In genomic region chr2:173773076-173773475, GRCh38 we compare ENCODE assay signal across 14 cellular contexts.
DNase-seq lines count a peak whose midpoint lies in the region; ATAC-seq and TF ChIP-seq lines count a peak whose summit lies in the region.
"Had no signal": no experiment of that assay in that cellular context is flagged by ENCODE, and none has a peak within 500 bp of the region (broad histone marks: within the 10 kb centered on the region; RNA-seq: fewer than 3 reads in every experiment).

No MANE protein-coding gene starts in this region.

- H3K4me1 ChIP-seq in breast epithelium (no peaks in the 10 kb centered on the region), mammary epithelial cell (ENCODE audit: insufficient read depth, low read length) (no peaks in the 10 kb centered on the region), foreskin keratinocyte (no peaks in the 10 kb centered on the region)
- H3K4me1 ChIP-seq: BLaER1 had no signal

- H3K4me3 Mint-ChIP-seq in MCF 10A (ENCODE audit: unreplicated experiment), result no peak overlapping the region
- no peak overlapping the region for H3K4me3 Mint-ChIP-seq in activated T-helper 17 cell treated with anti-CD3 and anti-CD28 coated beads, Interleukin-2, amount 50 U/mL, for 72 hours

- H3K4me1 Mint-ChIP-seq in MCF 10A (ENCODE audit: insufficient read depth, unreplicated experiment), result no peaks in the 10 kb centered on the region
- H3K4me1 Mint-ChIP-seq in activated T-helper 17 cell treated with anti-CD3 and anti-CD28 coated beads, Interleukin-2, amount 50 U/mL, for 72 hours, result no peaks in the 10 kb centered on the region

- no peaks in the 10 kb centered on the region for H3K9me3 Mint-ChIP-seq in MCF 10A (ENCODE audit: unreplicated experiment)
- H3K9me3 Mint-ChIP-seq in activated T-helper 17 cell treated with anti-CD3 and anti-CD28 coated beads, Interleukin-2, amount 50 U/mL, for 72 hours, result no peaks in the 10 kb centered on the region

- in situ Hi-C loops in mammary epithelial cell (cut with MboI; ENCODE audit: low sequenced_read_pairs in 2 of 2), result loop anchor here in 1 of 2 donors (25.0 kb wide), 1 partner anchor 289 kb away; no protein-coding TSS in a partner anchor

- no peaks in the 10 kb centered on the region for H3K36me3 ChIP-seq in breast epithelium
- H3K36me3 ChIP-seq in mammary epithelial cell (ENCODE audit: insufficient read depth, low read length), result no peaks in the 10 kb centered on the region
- H3K36me3 ChIP-seq: BLaER1 had no signal

- WGBS in mammary epithelial cell (ENCODE audit: low coverage, missing lambda C conversion rate), result 77% methylated on average over 4 of the region's 4 CpGs

- H3K27me3 Mint-ChIP-seq in MCF 10A (ENCODE audit: insufficient read depth, unreplicated experiment), result no peaks in the 10 kb centered on the region
- H3K27me3 Mint-ChIP-seq in activated T-helper 17 cell treated with anti-CD3 and anti-CD28 coated beads, Interleukin-2, amount 50 U/mL, for 72 hours, result peaks cover 10% of the 10 kb centered on the region

- no TSS peak for BruUV-seq in MCF 10A (replicated peaks; lab: Mats Ljungman, UMichigan)
- no TSS peak for BruUV-seq in mammary epithelial cell (replicated peaks; lab: Mats Ljungman, UMichigan)

- intact Hi-C loops in MCF 10A (cut with micrococcal nuclease), result no loop called here
- intact Hi-C loops in breast epithelium (cut with DNase I; ENCODE audit: low total_unique reads), result no loop called here
- intact Hi-C loops in mammary epithelial cell (cut with micrococcal nuclease), result no loop called here

- H3K27ac ChIP-seq in breast epithelium, result no peak overlapping the region
- H3K27ac ChIP-seq in mammary epithelial cell (ENCODE audit: insufficient read depth, low read depth, low read length), result no peak overlapping the region
- H3K27ac ChIP-seq in foreskin keratinocyte, result no peak overlapping the region
- H3K27ac ChIP-seq: BLaER1, GM23248 had no signal

- no peak for TF ChIP-seq CTCF in MCF 10A (IDR thresholded peaks at IDR 0.05; ENCODE audit: unreplicated experiment)
- TF ChIP-seq CTCF in breast epithelium (IDR thresholded peaks at IDR 0.05), result no peak
- TF ChIP-seq CTCF in mammary epithelial cell (conservative IDR thresholded peaks at IDR 0.05 in 1 of 2, IDR thresholded peaks at IDR 0.05 in 1 of 2; ENCODE audit: extremely low read depth in 1 of 2, insufficient read depth in 1 of 2, low read depth in 1 of 2, low read length in 2 of 2), result no peak
- TF ChIP-seq CTCF in foreskin keratinocyte (conservative IDR thresholded peaks at IDR 0.05), result no peak

- TF ChIP-seq POLR2A in breast epithelium (IDR thresholded peaks at IDR 0.05), result no peak

- H3K4me3 ChIP-seq in breast epithelium (no peak overlapping the region), mammary epithelial cell (replicated peaks in 1 of 3; ENCODE audit: insufficient read depth in 1 of 3, low read depth in 2 of 3, low read length in 3 of 3) (no peak overlapping the region)
- H3K4me3 ChIP-seq: BLaER1, GM12878, GM23248 had no signal

- H3K9ac ChIP-seq in mammary epithelial cell (ENCODE audit: insufficient read depth, low read length), result no peak overlapping the region
- H3K9ac ChIP-seq: BLaER1, GM23248 had no signal

- dilution Hi-C loops in mammary epithelial cell (cut with HindIII; ENCODE audit: low sequenced_read_pairs), result no loop called here

- no peaks in the 10 kb centered on the region for H3K27me3 ChIP-seq in breast epithelium
- H3K27me3 ChIP-seq in mammary epithelial cell (ENCODE audit: insufficient read depth, low read length), result peaks cover 2% of the 10 kb centered on the region
- no peaks in the 10 kb centered on the region for H3K27me3 ChIP-seq in foreskin keratinocyte
- H3K27me3 ChIP-seq: BLaER1 had no signal

- no peak overlapping the region for H2AFZ ChIP-seq in mammary epithelial cell (ENCODE audit: low read depth, low read length)
- H2AFZ ChIP-seq: GM23248 had no signal

- no peak overlapping the region for H3K27ac Mint-ChIP-seq in MCF 10A (ENCODE audit: low read depth, unreplicated experiment)
- H3K27ac Mint-ChIP-seq in activated T-helper 17 cell treated with anti-CD3 and anti-CD28 coated beads, Interleukin-2, amount 50 U/mL, for 72 hours, result no peak overlapping the region

- DNase-seq in MCF 10A (ENCODE audit: unreplicated experiment), result peak; percentile 30
- no peak for DNase-seq in breast epithelium (ENCODE audit: low spot score in 2 of 2)
- DNase-seq in mammary epithelial cell, result peak; percentile 29
- peak; percentile 76 to 87 for DNase-seq in foreskin keratinocyte
- DNase-seq in NCI-H1436 treated with DMSO at 0.1 percent for 48 hours (lab: John Stamatoyannopoulos, UW), result no peak
- no peak for DNase-seq in activated effector memory CD4-positive, alpha-beta T cell treated with Interleukin-2 at 50 U/mL for 16 hours
- DNase-seq: 8988T, AML-193, DMS53, GM23248 had no signal

- CTCF ChIA-PET in MCF 10A (lab: Yijun Ruan, JAX) (interaction anchor here (0.5 to 0.6 kb wide), 2 partner anchors 157 to 161 kb away, joined by 3 to 4 read pairs; no protein-coding TSS in a partner anchor), mammary epithelial cell (lab: Charles Lee; ENCODE audit: low non-redundant PET) (no interaction called here)

- ATAC-seq in foreskin keratinocyte, result peak; percentile 81
- no peak for ATAC-seq in activated T-helper 17 cell treated with anti-CD3 and anti-CD28 coated beads, Interleukin-2, amount 50 U/mL, for 72 hours (replicated peaks)
- ATAC-seq: GM12878, HCT116 had no signal

- H4K20me1 ChIP-seq in mammary epithelial cell (ENCODE audit: insufficient read depth, low read length), result no peaks in the 10 kb centered on the region
- H4K20me1 ChIP-seq: BLaER1 had no signal

- POLR2A ChIA-PET in MCF 10A (lab: Yijun Ruan, JAX), result no interaction called here

- no peaks in the 10 kb centered on the region for H3K9me3 ChIP-seq in breast epithelium
- H3K9me3 ChIP-seq in mammary epithelial cell (replicated peaks; ENCODE audit: insufficient read depth, low read length), result no peaks in the 10 kb centered on the region
- H3K9me3 ChIP-seq: BLaER1 had no signal

- H3K79me2 ChIP-seq in mammary epithelial cell (ENCODE audit: insufficient read depth, low read length), result no peaks in the 10 kb centered on the region

- H3K4me2 ChIP-seq in mammary epithelial cell (ENCODE audit: insufficient read depth, low read depth, low read length), result no peak overlapping the region
- H3K4me2 ChIP-seq: BLaER1 had no signal

- H3K36me3 Mint-ChIP-seq in MCF 10A (ENCODE audit: insufficient read depth, unreplicated experiment), result no peaks in the 10 kb centered on the region
- no peaks in the 10 kb centered on the region for H3K36me3 Mint-ChIP-seq in activated T-helper 17 cell treated with anti-CD3 and anti-CD28 coated beads, Interleukin-2, amount 50 U/mL, for 72 hours (ENCODE audit: low read depth)

Comparison
In these comparisons a context has a peak if more than half of its experiments do, and no peak if none do; other contexts are left out.
1. DNase-seq: peak in MCF 10A (single experiment), mammary epithelial cell (single experiment) and foreskin keratinocyte (2 of 2); none in breast epithelium (0 of 2), NCI-H1436 treated with DMSO at 0.1 percent for 48 hours (single experiment) and activated effector memory CD4-positive, alpha-beta T cell treated with Interleukin-2 at 50 U/mL for 16 hours (single experiment).